In genomic region chr5:26024774-26025173, GRCh38 we compare ENCODE assay signal across 16 cellular contexts.
DNase-seq lines count a peak whose midpoint lies in the region; TF ChIP-seq lines count a peak whose summit lies in the region.
"Had no signal": no experiment of that assay in that cellular context is flagged by ENCODE, and none has a peak within 500 bp of the region (broad histone marks: within the 10 kb centered on the region; RNA-seq: fewer than 3 reads in every experiment).

No MANE protein-coding gene starts in this region.

- intact Hi-C loops in tibial artery (cut with DNase I; ENCODE audit: low total_unique reads), result no loop called here

- in situ Hi-C loops in KBM-7 (cut with MboI; ENCODE audit: low pct_unique_long_range_greater_than_20kb, low sequenced_read_pairs), result no loop called here

- TF ChIP-seq CTCF in kidney epithelial cell (IDR thresholded peaks at IDR 0.05; ENCODE audit: insufficient read depth, low read length, poor library complexity, severe bottlenecking) (peak; percentile 26), tibial artery (IDR thresholded peaks at IDR 0.05) (no peak)

- H3K27ac ChIP-seq in tibial artery, result no peak overlapping the region
- H3K27ac ChIP-seq: transverse colon had no signal

- H3K27me3 ChIP-seq in kidney epithelial cell (ENCODE audit: control insufficient read depth, insufficient read depth, low read length) (no peaks in the 10 kb centered on the region), tibial artery (no peaks in the 10 kb centered on the region)
- H3K27me3 ChIP-seq: transverse colon had no signal

- H3K4me1 ChIP-seq in tibial artery, result no peaks in the 10 kb centered on the region
- H3K4me1 ChIP-seq: transverse colon had no signal

- DNase-seq in ELF-1 (ENCODE audit: low read depth, low spot score), result peak; percentile 26
- DNase-seq in KBM-7, result peak; percentile 1
- peak; percentile 30 for DNase-seq in SK-N-DZ (ENCODE audit: low spot score)
- no peak for DNase-seq in kidney epithelial cell (ENCODE audit: low read depth)
- no peak for DNase-seq in NCI-H446 (lab: John Stamatoyannopoulos, UW)
- DNase-seq in NK-92 treated with Interleukin-12 subunit alpha and Interleukin-12 subunit beta, amount 100 ng/mL, for 24 hours (lab: John Stamatoyannopoulos, UW), result no peak
- DNase-seq in tibial artery, result no peak
- no peak for DNase-seq in cerebellar cortex (ENCODE audit: low spot score)
- DNase-seq: activated CD8-positive, alpha-beta T cell treated with anti-CD3 and anti-CD28 coated beads, Interleukin-2, amount 10 ng/mL, durations not matched to agents 7 days and 5 days; activated effector memory CD4-positive, alpha-beta T cell treated with Interleukin-2 at 50 U/mL for 16 hours; anterior cingulate cortex; NCI-H1694; NCI-H524 treated with DMSO at 0.1 percent for 48 hours; right cardiac atrium; SHP77 treated with DMSO at 0.1 percent for 48 hours; transverse colon had no signal

- no peaks in the 10 kb centered on the region for H3K36me3 ChIP-seq in kidney epithelial cell (ENCODE audit: control insufficient read depth, insufficient read depth, low read length)
- H3K36me3 ChIP-seq in tibial artery, result no peaks in the 10 kb centered on the region
- H3K36me3 ChIP-seq: transverse colon had no signal

- H3K9me3 ChIP-seq in tibial artery, result no peaks in the 10 kb centered on the region
- H3K9me3 ChIP-seq: transverse colon had no signal

- H3K4me3 ChIP-seq in kidney epithelial cell (ENCODE audit: low read depth, low read length) (no peak overlapping the region), tibial artery (no peak overlapping the region)
- H3K4me3 ChIP-seq: transverse colon had no signal

Comparison
In these comparisons a context has a peak if more than half of its experiments do, and no peak if none do; other contexts are left out.
1. DNase-seq: peak in ELF-1 (single experiment), KBM-7 (single experiment) and SK-N-DZ (single experiment); none in kidney epithelial cell (single experiment), NCI-H446 (0 of 2), NK-92 treated with Interleukin-12 subunit alpha and Interleukin-12 subunit beta, amount 100 ng/mL, for 24 hours (single experiment), tibial artery (0 of 2) and cerebellar cortex (single experiment).